8 cellular contexts compared by ENCODE assay signal in the genomic region with DNA sequence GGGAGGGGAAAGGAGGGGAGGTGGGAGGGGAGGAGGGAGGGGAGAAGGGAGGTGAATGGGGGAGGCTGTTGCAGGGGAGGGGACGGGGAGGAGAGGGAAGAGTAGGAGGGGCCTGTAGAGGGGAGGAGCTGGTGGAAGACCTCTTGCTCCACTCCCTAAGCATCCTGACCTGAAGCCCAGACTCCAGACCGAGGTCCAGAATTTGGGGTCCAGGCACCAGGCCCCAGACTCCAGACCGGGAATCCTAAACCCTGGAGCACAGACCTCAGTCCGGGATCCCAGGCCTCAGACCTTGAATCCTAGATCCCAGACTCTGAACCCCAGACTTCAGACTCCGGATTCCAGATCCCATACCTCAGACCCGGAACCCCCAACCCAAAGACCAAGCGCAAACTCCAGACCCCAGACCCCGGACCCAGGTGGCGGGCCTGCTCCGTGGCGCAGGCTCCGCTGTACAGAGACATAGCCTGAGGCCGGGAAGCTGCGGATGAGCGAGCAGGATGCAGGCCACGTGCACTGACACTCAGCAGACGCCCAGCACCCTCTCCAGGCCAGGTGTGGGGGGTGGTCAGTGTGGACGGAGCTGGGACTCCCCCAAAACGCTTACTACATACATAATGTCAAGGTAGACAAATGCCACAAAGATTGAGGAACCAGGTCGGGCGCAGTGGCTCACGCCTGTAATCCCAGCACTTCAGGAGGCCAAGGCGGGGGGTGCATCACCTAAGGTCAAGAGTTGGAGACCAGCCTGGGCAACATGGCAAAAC. TPM values are rescaled to one million over a fixed set of nuclear protein-coding genes. Genes with fewer than 3 reads are reported as not detected.
DNase-seq lines count a peak whose midpoint lies in the region; ATAC-seq lines count a peak whose summit lies in the region.

No MANE protein-coding gene starts in this region.

- peak overlapping the region; percentile 33 to 80 for H2BK12ac ChIP-seq in mesenchymal stem cell (ENCODE audit: low read length in 2 of 2)

- peak overlapping the region; percentile 33 for H3K4me2 ChIP-seq in mesenchymal stem cell (ENCODE audit: low read length, poor library complexity, severe bottlenecking)

- no peak overlapping the region for H2AFZ ChIP-seq in mesenchymal stem cell (ENCODE audit: low read depth, low read length)

- no peaks in the 10 kb centered on the region for H3K36me3 ChIP-seq in endocrine pancreas (ENCODE audit: control insufficient read depth, insufficient read depth, low read length)
- H3K36me3 ChIP-seq in mesenchymal stem cell (ENCODE audit: control insufficient read depth in 1 of 2, insufficient read depth in 2 of 2, low read depth in 1 of 2, low read length in 2 of 2), result peaks cover 0 to 14% of the 10 kb centered on the region in 2 experiments

- H3K9me3 ChIP-seq in endocrine pancreas (ENCODE audit: control insufficient read depth, low read length), result no peaks in the 10 kb centered on the region
- H3K9me3 ChIP-seq in mesenchymal stem cell (ENCODE audit: control insufficient read depth, low read length), result no peaks in the 10 kb centered on the region

- H3K23ac ChIP-seq in mesenchymal stem cell (ENCODE audit: low read length in 2 of 2), result no peak overlapping the region

- no peak for ATAC-seq in HG02588 (IDR thresholded peaks at IDR 0.05; ENCODE audit: unreplicated experiment)

- H3K27me3 ChIP-seq in endocrine pancreas (ENCODE audit: control insufficient read depth, insufficient read depth, low read length), result no peaks in the 10 kb centered on the region
- peaks cover 0 to under 1% of the 10 kb centered on the region in 2 experiments for H3K27me3 ChIP-seq in mesenchymal stem cell (ENCODE audit: control insufficient read depth in 1 of 2, insufficient read depth in 1 of 2, low read length in 2 of 2)

- peak overlapping the region; percentile 62 for H4K8ac ChIP-seq in mesenchymal stem cell (ENCODE audit: low read length)

- H3K4me3 ChIP-seq in endocrine pancreas (ENCODE audit: control insufficient read depth, insufficient read depth, low read length), result no peak overlapping the region
- H3K4me3 ChIP-seq in mesenchymal stem cell (ENCODE audit: insufficient read depth in 1 of 2, low read depth in 1 of 2, low read length in 2 of 2), result peak overlapping the region; percentile 37 to 66

- DNase-seq in AG08395 (ENCODE audit: low spot score) (peak; percentile 92), GM19238 (ENCODE audit: insufficient read length, low spot score) (peak; percentile 73), NCI-H446 (lab: John Stamatoyannopoulos, UW) (peak; percentile 34 to 78), mesenchymal stem cell (peak; percentile 81)
- peak; percentile 55 to 56 for DNase-seq in activated CD4-positive, alpha-beta T cell treated with anti-CD3 and anti-CD28 coated beads, Interleukin-2, amount 50 U/mL, for 4 hours

- H3K9me3 Mint-ChIP-seq in stimulated activated naive CD8-positive, alpha-beta T cell treated with anti-CD3 and anti-CD28 coated beads, Interleukin-15, Interleukin-2, amounts not matched to agents 100 ng/mL and 50 ng/mL, for 24 hours, result no peaks in the 10 kb centered on the region

- peak overlapping the region in 1 of 2 experiments; percentile 89 for H3K14ac ChIP-seq in mesenchymal stem cell (ENCODE audit: low read length in 2 of 2)

- H3K27ac ChIP-seq in mesenchymal stem cell (ENCODE audit: low read length, poor library complexity, severe bottlenecking), result no peak overlapping the region

- no peaks in the 10 kb centered on the region for H3K4me1 ChIP-seq in endocrine pancreas (ENCODE audit: control insufficient read depth, insufficient read depth, low read length)
- peaks cover 30% of the 10 kb centered on the region for H3K4me1 ChIP-seq in mesenchymal stem cell (ENCODE audit: control insufficient read depth, insufficient read depth, low read depth, low read length)

- H3K4me3 Mint-ChIP-seq in stimulated activated naive CD8-positive, alpha-beta T cell treated with anti-CD3 and anti-CD28 coated beads, Interleukin-15, Interleukin-2, amounts not matched to agents 100 ng/mL and 50 ng/mL, for 24 hours, result peak overlapping the region; percentile 60

- no peak overlapping the region for H3K27ac Mint-ChIP-seq in stimulated activated naive CD8-positive, alpha-beta T cell treated with anti-CD3 and anti-CD28 coated beads, Interleukin-15, Interleukin-2, amounts not matched to agents 100 ng/mL and 50 ng/mL, for 24 hours

- WGBS in mesenchymal stem cell, result 94% methylated on average over 22 of the region's 23 CpGs

- H3K9ac ChIP-seq in endocrine pancreas (ENCODE audit: control insufficient read depth, insufficient read depth, low read length) (peak overlapping the region; percentile 26), mesenchymal stem cell (ENCODE audit: low read length) (peak overlapping the region; percentile 73)

- peak overlapping the region; percentile 73 for H4K91ac ChIP-seq in mesenchymal stem cell (ENCODE audit: low read length)

- H3K18ac ChIP-seq in mesenchymal stem cell (ENCODE audit: low read depth in 1 of 2, low read length in 2 of 2), result peak overlapping the region in 1 of 2 experiments; percentile 67

- H3K4me1 Mint-ChIP-seq in stimulated activated naive CD8-positive, alpha-beta T cell treated with anti-CD3 and anti-CD28 coated beads, Interleukin-15, Interleukin-2, amounts not matched to agents 100 ng/mL and 50 ng/mL, for 24 hours (ENCODE audit: low read depth), result peaks cover 12% of the 10 kb centered on the region

- no peaks in the 10 kb centered on the region for H3K27me3 Mint-ChIP-seq in stimulated activated naive CD8-positive, alpha-beta T cell treated with anti-CD3 and anti-CD28 coated beads, Interleukin-15, Interleukin-2, amounts not matched to agents 100 ng/mL and 50 ng/mL, for 24 hours

- peaks cover 26% of the 10 kb centered on the region for H3K79me1 ChIP-seq in mesenchymal stem cell (replicated peaks; ENCODE audit: low read length, poor library complexity, severe bottlenecking)

- no peak overlapping the region for H2BK15ac ChIP-seq in mesenchymal stem cell (ENCODE audit: low read depth, poor library complexity, severe bottlenecking)

- peak overlapping the region; percentile 85 for H2AK5ac ChIP-seq in mesenchymal stem cell (ENCODE audit: low read length, severe bottlenecking)

- no peak overlapping the region for H3K4ac ChIP-seq in mesenchymal stem cell (ENCODE audit: low read depth in 1 of 2, low read length in 2 of 2)

- H2BK120ac ChIP-seq in mesenchymal stem cell (ENCODE audit: low read depth, low read length), result peak overlapping the region; percentile 58

- H3K36me3 Mint-ChIP-seq in stimulated activated naive CD8-positive, alpha-beta T cell treated with anti-CD3 and anti-CD28 coated beads, Interleukin-15, Interleukin-2, amounts not matched to agents 100 ng/mL and 50 ng/mL, for 24 hours (ENCODE audit: low read depth), result no peaks in the 10 kb centered on the region

- peak overlapping the region; percentile 24 for H2BK5ac ChIP-seq in mesenchymal stem cell (ENCODE audit: low read depth, low read length, poor library complexity, severe bottlenecking)

RNA-seq across cellular contexts. Expression of a gene that starts 0.7 kb away (rescaled TPM):
- polyA plus RNA-seq in mesenchymal stem cell (2013, experiment 1 of 2), result 60.4 TPM
- 58.7 TPM for polyA plus RNA-seq in mesenchymal stem cell (2013, experiment 2 of 2)

RNA-seq across cellular contexts. Expression of a gene that starts 34.8 kb away (rescaled TPM):
- 126 TPM for polyA plus RNA-seq in mesenchymal stem cell (2013, experiment 1 of 2)
- 128 TPM for polyA plus RNA-seq in mesenchymal stem cell (2013, experiment 2 of 2)
